8 cellular contexts compared by ENCODE assay signal in genomic region chr7:73522081-73522818, GRCh38. TPM values are rescaled to one million over a fixed set of nuclear protein-coding genes. Genes with fewer than 3 reads are reported as not detected.
DNase-seq lines count a peak whose midpoint lies in the region; ATAC-seq and TF ChIP-seq lines count a peak whose summit lies in the region.

BAZ1B (minus strand) TSS chr7:73522293; CDS start chr7:73521933, 360 bp downstream.

- H3K36me3 ChIP-seq in adipocyte (ENCODE audit: control insufficient read depth, insufficient read depth, low read length, severe bottlenecking) = peaks cover 5% of the 10 kb centered on the region
- H3K36me3 ChIP-seq in cardiac muscle cell = peaks cover 2% of the 10 kb centered on the region
- no peaks in the 10 kb centered on the region for H3K36me3 ChIP-seq in parathyroid adenoma (ENCODE audit: control insufficient read depth, insufficient read depth, low read length)
- H3K36me3 ChIP-seq in tibial nerve = peaks cover 0 to 6% (median 0%) of the 10 kb centered on the region in 3 donors

- peak within 1 kb of the TSS; percentile 92 for H3K9ac ChIP-seq in adipocyte (ENCODE audit: low read length)
- H3K9ac ChIP-seq in parathyroid adenoma = peak within 1 kb of the TSS; percentile 40

- no peaks in the 10 kb centered on the region for H3K9me3 ChIP-seq in adipocyte (ENCODE audit: control insufficient read depth, low read length)
- H3K9me3 ChIP-seq in cardiac muscle cell (ENCODE audit: low read depth) = no peaks in the 10 kb centered on the region
- H3K9me3 ChIP-seq in parathyroid adenoma (ENCODE audit: control insufficient read depth, low read length) = no peaks in the 10 kb centered on the region
- H3K9me3 ChIP-seq in tibial nerve = no peaks in the 10 kb centered on the region

- peaks cover 16% of the 10 kb centered on the region for H3K79me2 ChIP-seq in parathyroid adenoma

- H2AFZ ChIP-seq in parathyroid adenoma = peak within 1 kb of the TSS; percentile 93

- whole genome bisulfite sequencing in tibial nerve, 2 donors = 1% methylated on average over 60 to 62 of the region's 76 CpGs

- no peak for TF ChIP-seq CTCF in GM12875 (IDR thresholded peaks at IDR 0.05; ENCODE audit: borderline replicate concordance, insufficient read depth, low read depth, low read length)
- no peak for TF ChIP-seq CTCF in cardiac muscle cell (IDR thresholded peaks at IDR 0.05; ENCODE audit: low read depth, low read length)
- TF ChIP-seq CTCF in parathyroid adenoma (IDR thresholded peaks at IDR 0.05) = peak; percentile 33
- TF ChIP-seq CTCF in tibial nerve (IDR thresholded peaks at IDR 0.05) = peak in 4 of 5 experiments; percentile 15 to 64 (median 44)

- H3K27ac ChIP-seq in cardiac muscle cell (peak within 1 kb of the TSS; percentile 97), parathyroid adenoma (peak within 1 kb of the TSS; percentile 90), tibial nerve (peak within 1 kb of the TSS; percentile 91 to 97 (median 94))

- H3K4me3 ChIP-seq in GM12875 (ENCODE audit: low read depth, low read length) = peak within 1 kb of the TSS; percentile 78
- peak within 1 kb of the TSS; percentile 91 for H3K4me3 ChIP-seq in adipocyte (ENCODE audit: low read length)
- H3K4me3 ChIP-seq in cardiac muscle cell = peak within 1 kb of the TSS; percentile 98
- H3K4me3 ChIP-seq in parathyroid adenoma (ENCODE audit: low read depth, low read length) = peak within 1 kb of the TSS; percentile 80
- H3K4me3 ChIP-seq in tibial nerve = peak within 1 kb of the TSS; percentile 58 to 94 (median 88)

- DNase-seq in NCI-H1436 (lab: John Stamatoyannopoulos, UW) (peak; percentile 98), T follicular helper cell (ENCODE audit: low read depth) (peak; percentile 94), adipocyte (ENCODE audit: low read depth) (peak; percentile 98), cardiac muscle cell (ENCODE audit: low read depth in 1 of 2, low spot score in 1 of 2) (peak; percentile 98 to 100), tibial nerve (ENCODE audit: low spot score in 2 of 2) (peak; percentile 97)

- peak; percentile 61 to 94 for TF ChIP-seq EP300 in tibial nerve (IDR thresholded peaks at IDR 0.05)

- peak; percentile 87 for ATAC-seq in HG02798 (IDR thresholded peaks at IDR 0.05; ENCODE audit: poor library complexity, unreplicated experiment)

- peak; percentile 47 to 77 for TF ChIP-seq POLR2A in tibial nerve (IDR thresholded peaks at IDR 0.05)

- peaks cover 27% of the 10 kb centered on the region for H3K4me1 ChIP-seq in adipocyte (ENCODE audit: control insufficient read depth, insufficient read depth, low read length)
- peaks cover 24% of the 10 kb centered on the region for H3K4me1 ChIP-seq in cardiac muscle cell (ENCODE audit: low read depth)
- peaks cover 10% of the 10 kb centered on the region for H3K4me1 ChIP-seq in parathyroid adenoma
- H3K4me1 ChIP-seq in tibial nerve = peaks cover 0 to 48% (median 31%) of the 10 kb centered on the region in 4 donors

- peak within 1 kb of the TSS; percentile 83 for H3K4me2 ChIP-seq in parathyroid adenoma (ENCODE audit: low read length)

- no peaks in the 10 kb centered on the region for H3K27me3 ChIP-seq in adipocyte (replicated peaks; ENCODE audit: control insufficient read depth, insufficient read depth, low read length)
- H3K27me3 ChIP-seq in cardiac muscle cell = no peaks in the 10 kb centered on the region
- H3K27me3 ChIP-seq in parathyroid adenoma (ENCODE audit: control insufficient read depth, insufficient read depth, low read length) = no peaks in the 10 kb centered on the region
- H3K27me3 ChIP-seq in tibial nerve = no peaks in the 10 kb centered on the region

RNA-seq across cellular contexts. Expression of gene BAZ1B, which starts in this region (rescaled TPM):
- total RNA-seq in cardiac muscle cell (35.1 and 42.5 TPM in 2 replicates), tibial nerve (10 to 100 TPM; 53.3 to 70.1 (median 63.6) TPM)
- 18.1 and 19.7 TPM in 2 replicates for polyA plus RNA-seq in cardiac muscle cell

Comparison
In these comparisons a context has a peak if more than half of its experiments do, and no peak if none do; other contexts are left out.
1. Peak in every context shown above with its lines: DNase-seq, ATAC-seq, H3K4me3 ChIP-seq and H3K27ac ChIP-seq.
2. CTCF ChIP-seq: peak in parathyroid adenoma (single experiment) and tibial nerve (4 of 5); none in GM12875 (single experiment) and cardiac muscle cell (single experiment).